In the genomic region with DNA sequence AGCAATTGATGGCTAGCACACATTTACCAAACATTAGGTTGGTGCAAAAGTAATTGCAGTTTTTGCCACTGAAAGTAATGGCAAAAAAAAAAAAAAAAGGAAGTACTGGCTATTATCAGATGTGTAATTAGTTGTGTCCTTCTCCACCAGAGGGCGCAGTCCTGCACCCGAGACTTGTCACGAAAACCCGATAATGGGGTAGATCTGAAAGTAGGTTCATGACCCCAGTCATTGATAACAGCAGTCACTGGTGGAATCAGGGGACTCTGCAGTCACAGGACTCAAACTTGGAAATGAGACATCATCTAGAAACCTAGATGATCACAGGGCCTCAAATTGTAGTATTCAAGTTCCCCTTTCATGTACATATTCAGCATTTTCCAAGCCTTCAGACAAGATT, we compare ENCODE assay signal across 8 cellular contexts. TPM values are rescaled to one million over a fixed set of nuclear protein-coding genes. Genes with fewer than 3 reads are reported as not detected.
A peak's percentile ranks its signal among the peaks of the same experiment; 100 is the strongest.
DNase-seq lines count a peak whose midpoint lies in the region; ATAC-seq and TF ChIP-seq lines count a peak whose summit lies in the region.

No MANE protein-coding gene starts in this region.

- H3K4me1 Mint-ChIP-seq in activated CD8-positive, alpha-beta T cell treated with anti-CD3 and anti-CD28 coated beads for 36 hours (ENCODE audit: low read depth), result peaks cover 3% of the 10 kb centered on the region

- H3K36me3 ChIP-seq in esophagus squamous epithelium (no peaks in the 10 kb centered on the region), neuronal stem cell (replicated peaks in 1 of 2; ENCODE audit: control insufficient read depth in 2 of 2, insufficient read depth in 2 of 2, low read length in 2 of 2) (no peaks in the 10 kb centered on the region), upper lobe of right lung (no peaks in the 10 kb centered on the region)

- no peak overlapping the region for H3K27ac ChIP-seq in esophagus squamous epithelium
- H3K27ac ChIP-seq in neuronal stem cell (replicated peaks; ENCODE audit: low read length), result no peak overlapping the region
- H3K27ac ChIP-seq in upper lobe of right lung, result no peak overlapping the region

- TF ChIP-seq CTCF in activated CD8-positive, alpha-beta T cell treated with anti-CD3 and anti-CD28 coated beads for 36 hours (IDR thresholded peaks at IDR 0.05), result peak; percentile 49
- TF ChIP-seq CTCF in esophagus squamous epithelium (IDR thresholded peaks at IDR 0.05) (peak; percentile 14 to 53 (median 35)), upper lobe of right lung (IDR thresholded peaks at IDR 0.05) (peak; percentile 60)

- ATAC-seq in HG02943 (IDR thresholded peaks at IDR 0.05; ENCODE audit: low read depth, unreplicated experiment) (peak; percentile 70), upper lobe of right lung (peak; percentile 78)
- peak; percentile 79 for ATAC-seq in activated CD8-positive, alpha-beta T cell treated with anti-CD3 and anti-CD28 coated beads for 36 hours

- no peaks in the 10 kb centered on the region for H3K36me3 Mint-ChIP-seq in activated CD8-positive, alpha-beta T cell treated with anti-CD3 and anti-CD28 coated beads for 36 hours (ENCODE audit: low read depth)

- H3K18ac ChIP-seq in neuronal stem cell (ENCODE audit: low read length), result no peak overlapping the region

- intact Hi-C loops in activated CD8-positive, alpha-beta T cell treated with anti-CD3 and anti-CD28 coated beads for 36 hours (cut with micrococcal nuclease), result no loop called here
- intact Hi-C loops in esophagus squamous epithelium (cut with DNase I), result no loop called here
- intact Hi-C loops in upper lobe of right lung (cut with DNase I), result no loop called here

- CTCF ChIA-PET in activated CD8-positive, alpha-beta T cell treated with anti-CD3 and anti-CD28 coated beads for 36 hours (lab: Charles Lee), result interaction anchor here (1.8 kb wide), 1 partner anchor 146 kb away, joined by 16 read pairs; no protein-coding TSS in a partner anchor

- H3K79me1 ChIP-seq in neuronal stem cell (ENCODE audit: low read depth, low read length), result no peaks in the 10 kb centered on the region

- H3K14ac ChIP-seq in neuronal stem cell (ENCODE audit: low read length), result no peak overlapping the region

- POLR2A ChIA-PET in activated CD8-positive, alpha-beta T cell treated with anti-CD3 and anti-CD28 coated beads for 36 hours (lab: Charles Lee), result interaction anchor here (0.6 kb wide), 1 partner anchor 339 kb away, joined by 3 read pairs; no protein-coding TSS in a partner anchor

- no peaks in the 10 kb centered on the region for H3K9me3 Mint-ChIP-seq in activated CD8-positive, alpha-beta T cell treated with anti-CD3 and anti-CD28 coated beads for 36 hours

- no peak overlapping the region for H4K91ac ChIP-seq in neuronal stem cell (ENCODE audit: low read depth, low read length, poor library complexity)

- H3K27me3 ChIP-seq in esophagus squamous epithelium (no peaks in the 10 kb centered on the region), neuronal stem cell (ENCODE audit: control insufficient read depth in 3 of 3, insufficient read depth in 3 of 3, low read depth in 1 of 3, low read length in 3 of 3) (no peaks in the 10 kb centered on the region), upper lobe of right lung (no peaks in the 10 kb centered on the region)

- H3K4ac ChIP-seq in neuronal stem cell (ENCODE audit: low read length), result no peak overlapping the region

- H3K4me3 ChIP-seq in esophagus squamous epithelium (no peak overlapping the region), neuronal stem cell (ENCODE audit: low read length in 2 of 2) (no peak overlapping the region), upper lobe of right lung (no peak overlapping the region)

- no peak overlapping the region for H2AK5ac ChIP-seq in neuronal stem cell (ENCODE audit: low read depth, low read length)

- no peak overlapping the region for H3K4me3 Mint-ChIP-seq in activated CD8-positive, alpha-beta T cell treated with anti-CD3 and anti-CD28 coated beads for 36 hours

- H2BK120ac ChIP-seq in neuronal stem cell (ENCODE audit: low read depth, low read length), result no peak overlapping the region

- 0 to 5% methylated on average over 4 of the region's 4 CpGs for WGBS in esophagus squamous epithelium, 2 donors
- WGBS in neuronal stem cell (ENCODE audit: extremely low coverage in 2 of 2, insufficient read length in 2 of 2, insufficient replicate concordance in 1 of 2), 2 donors, result no CpG with 5 or more reads among the region's 4 CpGs

- H2BK15ac ChIP-seq in neuronal stem cell (ENCODE audit: low read length), result no peak overlapping the region

- H2BK5ac ChIP-seq in neuronal stem cell (ENCODE audit: low read length), result no peak overlapping the region

- no peak overlapping the region for H2BK12ac ChIP-seq in neuronal stem cell (ENCODE audit: low read length)

- no peak for TF ChIP-seq POLR2A in esophagus squamous epithelium (IDR thresholded peaks at IDR 0.05)

- no peak overlapping the region for H3K9ac ChIP-seq in neuronal stem cell (ENCODE audit: low read depth, low read length, poor library complexity)

- no peaks in the 10 kb centered on the region for H3K27me3 Mint-ChIP-seq in activated CD8-positive, alpha-beta T cell treated with anti-CD3 and anti-CD28 coated beads for 36 hours

- H3K27ac Mint-ChIP-seq in activated CD8-positive, alpha-beta T cell treated with anti-CD3 and anti-CD28 coated beads for 36 hours, result no peak overlapping the region

- DNase-seq in SIG-M5 treated with dmso at 0.1 percent for 504 hours (lab: John Stamatoyannopoulos, UW; ENCODE audit: unreplicated experiment), result peak; percentile 63
- no peak for DNase-seq in SIG-M5 (lab: John Stamatoyannopoulos, UW)
- peak; percentile 30 for DNase-seq in NCI-H748 treated with DMSO at 0.1 percent for 48 hours (lab: John Stamatoyannopoulos, UW)
- DNase-seq in activated CD8-positive, alpha-beta T cell treated with anti-CD3 and anti-CD28 coated beads for 36 hours, result peak; percentile 79
- DNase-seq in esophagus squamous epithelium (lab: John Stamatoyannopoulos, UW), result no peak
- peak; percentile 55 for DNase-seq in neuronal stem cell (ENCODE audit: low spot score)
- DNase-seq in upper lobe of right lung, result no peak

- peaks cover 0 to 8% (median 0%) of the 10 kb centered on the region in 3 donors for H3K4me1 ChIP-seq in esophagus squamous epithelium
- no peaks in the 10 kb centered on the region for H3K4me1 ChIP-seq in neuronal stem cell (ENCODE audit: control insufficient read depth in 2 of 2, insufficient read depth in 1 of 2, low read depth in 1 of 2, low read length in 2 of 2)
- no peaks in the 10 kb centered on the region for H3K4me1 ChIP-seq in upper lobe of right lung

- H3K23ac ChIP-seq in neuronal stem cell (ENCODE audit: low read depth, low read length, poor library complexity), result no peak overlapping the region

- H3K9me3 ChIP-seq in esophagus squamous epithelium, result no peaks in the 10 kb centered on the region
- H3K9me3 ChIP-seq in neuronal stem cell (replicated peaks in 1 of 2; ENCODE audit: control insufficient read depth in 2 of 2, insufficient read depth in 1 of 2, low read depth in 1 of 2, low read length in 2 of 2), result no peaks in the 10 kb centered on the region
- H3K9me3 ChIP-seq in upper lobe of right lung, result no peaks in the 10 kb centered on the region

- no peak overlapping the region for H2AFZ ChIP-seq in neuronal stem cell (ENCODE audit: low read length)

- H3K4me2 ChIP-seq in neuronal stem cell (ENCODE audit: insufficient read depth, low read length, poor library complexity, severe bottlenecking), result no peak overlapping the region

- H4K8ac ChIP-seq in neuronal stem cell (ENCODE audit: low read depth, low read length), result no peak overlapping the region

RNA-seq across cellular contexts. Expression of gene ACOT9, which starts 13.1 kb away (rescaled TPM):
- total RNA-seq in activated CD8-positive, alpha-beta T cell treated with anti-CD3 and anti-CD28 coated beads for 36 hours, result 10 to 100 TPM; 28.1 to 28.3 TPM
- 10 to 100 TPM in 3 of 4 donors, 1 to 10 TPM in 1; 5.4 to 30.9 (median 14.8) TPM for total RNA-seq in esophagus squamous epithelium
- polyA plus RNA-seq in neuronal stem cell (2013, experiment 1 of 2), result 15.6 TPM
- 15.3 TPM for polyA plus RNA-seq in neuronal stem cell (2013, experiment 2 of 2)
- 42.0 TPM for total RNA-seq in upper lobe of right lung

RNA-seq across cellular contexts. Expression of gene SAT1, which starts 26.8 kb away (rescaled TPM):
- 100 to 1,000 TPM in 1 of 2 experiments, 10 to 100 TPM in 1; 94.1 to 101 TPM for total RNA-seq in activated CD8-positive, alpha-beta T cell treated with anti-CD3 and anti-CD28 coated beads for 36 hours
- total RNA-seq in esophagus squamous epithelium (100 to 1,000 TPM; 287 to 793 (median 450) TPM), upper lobe of right lung (784 TPM)
- polyA plus RNA-seq in neuronal stem cell (2013, experiment 1 of 2), result 45.4 TPM
- 44.2 TPM for polyA plus RNA-seq in neuronal stem cell (2013, experiment 2 of 2)

Comparison
In these comparisons a context has a peak if more than half of its experiments do, and no peak if none do; other contexts are left out.
1. DNase-seq: peak in SIG-M5 treated with dmso at 0.1 percent for 504 hours (single experiment), NCI-H748 treated with DMSO at 0.1 percent for 48 hours (single experiment), activated CD8-positive, alpha-beta T cell treated with anti-CD3 and anti-CD28 coated beads for 36 hours (single experiment) and neuronal stem cell (single experiment); none in SIG-M5 (single experiment), esophagus squamous epithelium (single experiment) and upper lobe of right lung (single experiment).
2. Peak in every context shown above with its lines, with median percentiles within 50 percentile points of each other: ATAC-seq and CTCF ChIP-seq.